8 cellular contexts compared by ENCODE assay signal in genomic region chr17:51119415-51120356, GRCh38. TPM values are rescaled to one million over a fixed set of nuclear protein-coding genes. Genes with fewer than 3 reads are reported as not detected.
DNase-seq lines count a peak whose midpoint lies in the region; ATAC-seq and TF ChIP-seq lines count a peak whose summit lies in the region.

No MANE protein-coding gene starts in this region.

- intact Hi-C loops in right cardiac atrium (cut with DNase I), result loop anchor here in 2 of 4 donors (2.0 to 10.0 kb wide), 2 partner anchors 33 to 65 kb away; partner anchors contain the start of gene NME1 (in 2 of the 2)
- intact Hi-C loops in psoas muscle (cut with DNase I), result loop anchor here (2.0 to 10.0 kb wide), 5 partner anchors 29 to 55 kb away; partner anchors contain the start of gene NME1 (in 1 of the 2)

- H3K27ac ChIP-seq in right cardiac atrium (ENCODE audit: low read length) (peak overlapping the region; percentile 90), psoas muscle (peak overlapping the region; percentile 99)

- no peaks in the 10 kb centered on the region for H3K27me3 ChIP-seq in right cardiac atrium (ENCODE audit: control insufficient read depth, insufficient read depth)
- no peaks in the 10 kb centered on the region for H3K27me3 ChIP-seq in psoas muscle (ENCODE audit: insufficient read depth in 3 of 3, low read length in 2 of 3)

- in situ Hi-C loops in astrocyte of the cerebellum (cut with HindIII; ENCODE audit: low sequenced_read_pairs), result no loop called here

- ATAC-seq in GM19455 (IDR thresholded peaks at IDR 0.05; ENCODE audit: unreplicated experiment), result peak; percentile 37
- peak; percentile 7 for ATAC-seq in HG03558 (IDR thresholded peaks at IDR 0.05; ENCODE audit: extremely low read depth, unreplicated experiment)
- peak; percentile 12 to 31 for ATAC-seq in right cardiac atrium
- peak; percentile 7 to 33 (median 16) for ATAC-seq in psoas muscle

- no peaks in the 10 kb centered on the region for H3K36me3 ChIP-seq in psoas muscle (ENCODE audit: insufficient read depth in 1 of 2, low read depth in 1 of 2)

- 2% methylated on average over 49 of the region's 49 CpGs for WGBS in right cardiac atrium
- WGBS in psoas muscle, 3 donors, result 1% methylated on average over 42 to 49 of the region's 49 CpGs

- H3K9me3 ChIP-seq in right cardiac atrium (ENCODE audit: control insufficient read depth, low read length) (no peaks in the 10 kb centered on the region), psoas muscle (no peaks in the 10 kb centered on the region)

- H3K4me3 ChIP-seq in astrocyte of the cerebellum (ENCODE audit: low read depth, low read length) (peak overlapping the region; percentile 92), right cardiac atrium (ENCODE audit: low read length) (peak overlapping the region; percentile 58), psoas muscle (peak overlapping the region; percentile 99)

- TF ChIP-seq CTCF in astrocyte of the cerebellum (IDR thresholded peaks at IDR 0.05; ENCODE audit: low read depth, low read length, missing control alignments) (peak; percentile 40), psoas muscle (IDR thresholded peaks at IDR 0.05) (peak; percentile 12)

- peaks cover 8% of the 10 kb centered on the region for H3K4me1 ChIP-seq in right cardiac atrium (ENCODE audit: control insufficient read depth, insufficient read depth, low read length)
- H3K4me1 ChIP-seq in psoas muscle, result peaks cover 31% of the 10 kb centered on the region

- DNase-seq in D341Med (ENCODE audit: low spot score) (peak; percentile 39), SW480 (ENCODE audit: low spot score) (peak; percentile 58), astrocyte of the cerebellum (ENCODE audit: low read depth) (peak; percentile 32), right cardiac atrium (peak; percentile 39 to 77 (median 73)), psoas muscle (peak; percentile 48 to 75), NCI-H446 treated with DMSO at 0.1 percent for 48 hours (lab: John Stamatoyannopoulos, UW) (no peak)

RNA-seq across cellular contexts. Expression of gene SPAG9, which starts 1.0 kb away (rescaled TPM):
- total RNA-seq in right cardiac atrium (10 to 100 TPM; 58.4 to 81.0 (median 60.8) TPM), psoas muscle (100 to 1,000 TPM in 3 of 4 donors, 10 to 100 TPM in 1; 82.1 to 133 (median 121) TPM)
- polyA plus RNA-seq in right cardiac atrium (19.1 TPM), psoas muscle (10 to 100 TPM; 34.8 to 92.1 (median 54.1) TPM)

RNA-seq across cellular contexts. Expression of gene NME1, which starts 33.7 kb away (rescaled TPM):
- total RNA-seq in right cardiac atrium, result 10 to 100 TPM; 18.7 to 43.8 (median 25.0) TPM
- 35.6 TPM for polyA plus RNA-seq in right cardiac atrium
- total RNA-seq in psoas muscle, result 10 to 100 TPM; 29.3 to 75.0 (median 50.9) TPM
- 100 to 1,000 TPM in 1 of 3 donors, 10 to 100 TPM in 2; 55.8 to 328 (median 71.1) TPM for polyA plus RNA-seq in psoas muscle

RNA-seq across cellular contexts. Expression of gene NME2, which starts 46.5 kb away (rescaled TPM):
- 100 to 1,000 TPM; 311 to 374 (median 327) TPM for total RNA-seq in right cardiac atrium
- polyA plus RNA-seq in right cardiac atrium, result 488 TPM
- total RNA-seq in psoas muscle, result 100 to 1,000 TPM; 334 to 550 (median 422) TPM
- polyA plus RNA-seq in psoas muscle, result 1,000 to 10,000 TPM in 1 of 3 donors, 100 to 1,000 TPM in 2; 607 to 1,336 (median 718) TPM
